17 cellular contexts compared by ENCODE assay signal in the genomic region with DNA sequence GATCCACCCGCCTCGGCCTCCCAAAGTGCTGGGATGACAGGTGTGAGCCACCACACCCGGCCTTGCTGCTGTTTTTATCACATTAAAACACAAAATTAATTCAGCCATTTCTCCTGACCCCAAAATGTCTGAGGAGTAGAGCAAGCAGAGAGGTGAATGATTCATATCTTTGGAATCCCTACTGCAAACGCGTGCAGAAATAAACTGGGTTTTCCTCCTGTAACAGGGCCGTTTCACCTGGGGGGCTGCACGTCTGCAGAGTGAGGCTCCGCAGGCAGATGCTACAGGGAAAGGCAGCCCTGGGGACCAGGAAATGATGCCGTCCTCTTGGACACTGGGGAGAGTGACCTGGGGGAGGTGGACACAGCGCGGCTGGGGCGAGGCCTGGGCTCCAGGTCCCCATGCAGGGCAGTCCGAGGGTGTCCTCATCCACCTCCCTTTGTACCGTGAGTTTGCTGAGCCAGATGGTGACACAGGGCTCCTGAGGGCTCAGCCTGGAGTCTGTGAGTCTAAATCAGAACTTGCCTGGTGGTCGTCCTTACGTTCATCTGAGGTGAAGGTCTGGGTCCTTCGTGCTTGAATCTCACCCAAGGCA. TPM values are rescaled to one million over a fixed set of nuclear protein-coding genes. Genes with fewer than 3 reads are reported as not detected.
DNase-seq lines count a peak whose midpoint lies in the region; ATAC-seq and TF ChIP-seq lines count a peak whose summit lies in the region.
"Had no signal": no experiment of that assay in that cellular context is flagged by ENCODE, and none has a peak within 500 bp of the region (broad histone marks: within the 10 kb centered on the region; RNA-seq: fewer than 3 reads in every experiment).

No MANE protein-coding gene starts in this region.

- CTCF ChIA-PET in Panc1 (lab: Charles Lee): no interaction called here
- CTCF ChIA-PET in GM10248 (lab: Yijun Ruan, JAX): no interaction called here

- BruUV-seq in Panc1 (replicated peaks; lab: Mats Ljungman, UMichigan): no TSS peak

- intact Hi-C loops in heart left ventricle (cut with DNase I) (no loop called here), left cardiac atrium (cut with DNase I) (no loop called here), Panc1 (cut with micrococcal nuclease; ENCODE audit: unreplicated experiment) (no loop called here), tibial artery (cut with DNase I; ENCODE audit: low total_unique reads) (no loop called here)

- in situ Hi-C loops in Panc1 (cut with HindIII; ENCODE audit: low pct_unique_long_range_greater_than_20kb, low sequenced_read_pairs): no loop called here

- H3K36me3 ChIP-seq in heart left ventricle: no peaks in the 10 kb centered on the region
- H3K36me3 ChIP-seq in Panc1 (ENCODE audit: control insufficient read depth, insufficient read depth, low read length): no peaks in the 10 kb centered on the region
- H3K36me3 ChIP-seq in tibial artery: no peaks in the 10 kb centered on the region
- H3K36me3 ChIP-seq in BE2C: no peaks in the 10 kb centered on the region
- H3K36me3 ChIP-seq: gastrocnemius medialis had no signal

- H3K27me3 ChIP-seq in heart left ventricle: peaks cover 0 to 15% (median 0%) of the 10 kb centered on the region in 9 donors
- H3K27me3 ChIP-seq in Panc1 (ENCODE audit: control insufficient read depth, insufficient read depth, low read length): no peaks in the 10 kb centered on the region
- H3K27me3 ChIP-seq in tibial artery: peaks cover 0 to 10% of the 10 kb centered on the region in 2 donors
- H3K27me3 ChIP-seq in BE2C: no peaks in the 10 kb centered on the region
- H3K27me3 ChIP-seq: gastrocnemius medialis had no signal

- H3K27ac ChIP-seq in heart left ventricle (no peak overlapping the region), Panc1 (ENCODE audit: low read length) (no peak overlapping the region), tibial artery (no peak overlapping the region)
- H3K27ac ChIP-seq: gastrocnemius medialis had no signal

- H3K4me3 ChIP-seq in heart left ventricle (no peak overlapping the region), Panc1 (ENCODE audit: low read depth in 2 of 2, low read length in 2 of 2) (no peak overlapping the region), tibial artery (no peak overlapping the region), BE2C (ENCODE audit: low read depth, low read length) (no peak overlapping the region)
- H3K4me3 ChIP-seq: gastrocnemius medialis, smooth muscle cell had no signal

- H3K4me1 ChIP-seq in heart left ventricle (peaks cover 0 to 7% (median 0%) of the 10 kb centered on the region in 12 donors), Panc1 (ENCODE audit: control insufficient read depth, insufficient read depth, low read length) (peaks cover 11% of the 10 kb centered on the region), tibial artery (no peaks in the 10 kb centered on the region), BE2C (no peaks in the 10 kb centered on the region)

- TF ChIP-seq CTCF in heart left ventricle (IDR thresholded peaks at IDR 0.05) (no peak), Panc1 (IDR thresholded peaks at IDR 0.05) (no peak), tibial artery (IDR thresholded peaks at IDR 0.05) (no peak), GM10248 (IDR thresholded peaks at IDR 0.05; ENCODE audit: control extremely low read depth, extremely low read depth, low read depth, missing control alignments) (no peak), BE2C (IDR thresholded peaks at IDR 0.05; ENCODE audit: low read depth, low read length) (no peak)

- peaks cover 0 to 10% (median 5%) of the 10 kb centered on the region in 12 donors for H3K9me3 ChIP-seq in heart left ventricle
- no peaks in the 10 kb centered on the region for H3K9me3 ChIP-seq in Panc1 (ENCODE audit: control insufficient read depth, insufficient read depth, low read depth, low read length)
- peaks cover 0 to 5% (median 0%) of the 10 kb centered on the region in 3 donors for H3K9me3 ChIP-seq in tibial artery
- H3K9me3 ChIP-seq in BE2C: no peaks in the 10 kb centered on the region
- H3K9me3 ChIP-seq: gastrocnemius medialis had no signal

- DNase-seq in heart left ventricle (peak in 3 of 5 donors; percentile 5 to 26 (median 16)), left cardiac atrium (no peak), Panc1 (ENCODE audit: low read depth, low spot score) (no peak), kidney tubule cell (ENCODE audit: low spot score) (peak; percentile 45), tibial artery (peak; percentile 14 to 40), GM19240 (ENCODE audit: insufficient read length, low spot score) (no peak), GM10248 (ENCODE audit: extremely low spot score) (no peak), BE2C (no peak)
- DNase-seq: activated CD4-positive, alpha-beta memory T cell treated with anti-CD3 and anti-CD28 coated beads, Interleukin-2, amount 10 ng/mL, durations not matched to agents 7 days and 5 days; amniotic stem cell; COR-L47; gastrocnemius medialis; NCI-H1694; NCI-H446 treated with DMSO at 0.1 percent for 48 hours; stimulated activated naive CD4-positive, alpha-beta T cell had no signal

- ATAC-seq in heart left ventricle (no peak), left cardiac atrium (no peak), Panc1 (peak; percentile 56; the same call in 1 of the 2 replicates)
- ATAC-seq: activated T-helper 17 cell treated with anti-CD3 and anti-CD28 coated beads, Interleukin-2, amount 50 U/mL, for 72 hours; gastrocnemius medialis had no signal

- 70 to 84% (median 79%) methylated on average over 11 to 17 of the region's 17 CpGs for WGBS in heart left ventricle, 4 donors

- no peak for TF ChIP-seq POLR2A in heart left ventricle (IDR thresholded peaks at IDR 0.05)

- POLR2A ChIA-PET in Panc1 (lab: Charles Lee) (no interaction called here), GM10248 (lab: Yijun Ruan, JAX) (no interaction called here)

RNA-seq across cellular contexts. Expression of a gene that starts 41.9 kb away (rescaled TPM):
- total RNA-seq in heart left ventricle: 10 to 100 TPM; 19.4 to 50.9 (median 23.3) TPM
- 10 to 100 TPM; 11.8 to 17.9 TPM for polyA plus RNA-seq in heart left ventricle
- 10 to 100 TPM; 27.5 to 33.9 TPM for total RNA-seq in left cardiac atrium
- total RNA-seq in Panc1 (2021; ENCODE audit: unreplicated experiment): 18.5 TPM
- polyA plus RNA-seq in Panc1 (2012; ENCODE audit: insufficient read length): 18.1 TPM
- not detected for polyA plus RNA-seq in BE2C (2012; ENCODE audit: insufficient read depth, insufficient read length, low read depth)

Comparison
In these comparisons a context has a peak if more than half of its experiments do, and no peak if none do; other contexts are left out.
1. DNase-seq: peak in heart left ventricle (3 of 5), kidney tubule cell (single experiment) and tibial artery (2 of 2); none in left cardiac atrium (single experiment), Panc1 (single experiment), GM19240 (single experiment), GM10248 (single experiment) and BE2C (single experiment).